ENCODE assay signal across 24 cellular contexts in the genomic region with DNA sequence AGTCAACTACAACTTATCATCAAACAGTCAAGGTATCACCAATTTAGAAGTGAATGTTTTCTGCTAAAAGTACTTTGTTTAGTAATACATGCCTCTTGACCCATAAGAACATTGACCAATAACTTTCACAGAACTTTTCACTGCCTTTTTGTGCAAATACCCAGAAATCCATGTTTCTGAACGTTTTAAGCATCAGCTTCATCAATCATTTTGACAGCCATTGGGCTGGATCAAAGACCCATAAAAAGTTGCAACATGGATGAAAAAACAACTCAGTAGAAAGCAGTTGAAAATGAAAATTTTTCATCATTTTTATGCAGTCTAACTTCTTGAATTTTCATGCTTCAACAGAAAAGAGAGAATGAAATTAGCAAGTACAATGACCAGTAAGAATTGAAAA.
DNase-seq lines count a peak whose midpoint lies in the region; ATAC-seq, FAIRE-seq and TF ChIP-seq lines count a peak whose summit lies in the region.
"Had no signal": no experiment of that assay in that cellular context is flagged by ENCODE, and none has a peak within 500 bp of the region (broad histone marks: within the 10 kb centered on the region; RNA-seq: fewer than 3 reads in every experiment).

No MANE protein-coding gene starts in this region.

- CTCF ChIA-PET in HEK293T (lab: Yijun Ruan, JAX): no interaction called here
- CTCF ChIA-PET in K562 (lab: Yijun Ruan, JAX; ENCODE audit: low intra/inter-chr PET ratio): no interaction called here

- no peak overlapping the region for H2BK12ac ChIP-seq in mesenchymal stem cell (ENCODE audit: low read length in 2 of 2)

- no peak overlapping the region for H3K23ac ChIP-seq in mesenchymal stem cell (ENCODE audit: low read length in 2 of 2)

- H3K18ac ChIP-seq in mesenchymal stem cell (ENCODE audit: low read depth in 1 of 2, low read length in 2 of 2): no peak overlapping the region

- no peak overlapping the region for H2BK15ac ChIP-seq in mesenchymal stem cell (ENCODE audit: low read depth, poor library complexity, severe bottlenecking)

- H3K9me3 ChIP-seq in K562 (replicated peaks; ENCODE audit: control insufficient read depth, insufficient read depth, low read depth, low read length): no peaks in the 10 kb centered on the region
- no peaks in the 10 kb centered on the region for H3K9me3 ChIP-seq in mesenchymal stem cell (ENCODE audit: control insufficient read depth, low read length)
- H3K9me3 ChIP-seq in heart right ventricle: no peaks in the 10 kb centered on the region
- H3K9me3 ChIP-seq: A549; BE2C; BLaER1 treated with 17β-estradiol and CSF1 and Interleukin-3, amounts not matched to agents 10 nM and 100 nM had no signal

- H3K14ac ChIP-seq in mesenchymal stem cell (ENCODE audit: low read length in 2 of 2): no peak overlapping the region

- ATAC-seq in K562: no peak
- ATAC-seq in heart right ventricle: no peak
- ATAC-seq: A549, GM23338 had no signal

- intact Hi-C loops in K562 (cut with micrococcal nuclease): no loop called here
- intact Hi-C loops in heart right ventricle (cut with DNase I): no loop called here

- no peaks in the 10 kb centered on the region for H3K79me1 ChIP-seq in mesenchymal stem cell (replicated peaks; ENCODE audit: low read length, poor library complexity, severe bottlenecking)

- H3K27me3 ChIP-seq in K562 (ENCODE audit: control insufficient read depth in 2 of 2, insufficient read depth in 2 of 2, low read length in 2 of 2): no peaks in the 10 kb centered on the region
- no peaks in the 10 kb centered on the region for H3K27me3 ChIP-seq in mesenchymal stem cell (ENCODE audit: control insufficient read depth in 1 of 2, insufficient read depth in 1 of 2, low read length in 2 of 2)
- no peaks in the 10 kb centered on the region for H3K27me3 ChIP-seq in heart right ventricle
- H3K27me3 ChIP-seq: BE2C; BLaER1 treated with 17β-estradiol and CSF1 and Interleukin-3, amounts not matched to agents 10 nM and 100 nM had no signal

- no peak for FAIRE-seq in K562 (lab: Jason Lieb, UNC)
- FAIRE-seq: A549, GM12891, GM18507 had no signal

- H4K91ac ChIP-seq in mesenchymal stem cell (ENCODE audit: low read length): no peak overlapping the region

- no peak overlapping the region for H2BK120ac ChIP-seq in mesenchymal stem cell (ENCODE audit: low read depth, low read length)

- no TSS peak for BruUV-seq in K562 (replicated peaks; lab: Mats Ljungman, UMichigan)

- 0% methylated on average over 1 of the region's 1 CpG for WGBS in K562 (ENCODE audit: insufficient coverage, low coverage, missing lambda C conversion rate)
- 8% methylated on average over 1 of the region's 1 CpG for WGBS in mesenchymal stem cell
- WGBS in heart right ventricle, 2 donors: 23 to 34% methylated on average over 1 of the region's 1 CpG

- in situ Hi-C loops in K562 (cut with MboI): no loop called here

- H3K36me3 ChIP-seq in K562 (ENCODE audit: control insufficient read depth, insufficient read depth, low read length) (no peaks in the 10 kb centered on the region), mesenchymal stem cell (ENCODE audit: control insufficient read depth in 1 of 2, insufficient read depth in 2 of 2, low read depth in 1 of 2, low read length in 2 of 2) (no peaks in the 10 kb centered on the region), heart right ventricle (no peaks in the 10 kb centered on the region)
- H3K36me3 ChIP-seq: BE2C; BLaER1 treated with 17β-estradiol and CSF1 and Interleukin-3, amounts not matched to agents 10 nM and 100 nM had no signal

- H3K4me2 ChIP-seq in K562 (ENCODE audit: insufficient read depth, low read length) (no peak overlapping the region), mesenchymal stem cell (ENCODE audit: low read length, poor library complexity, severe bottlenecking) (no peak overlapping the region)
- H3K4me2 ChIP-seq: A549; BLaER1 treated with 17β-estradiol and CSF1 and Interleukin-3, amounts not matched to agents 10 nM and 100 nM; GM23338 had no signal

- no peaks in the 10 kb centered on the region for H3K9me1 ChIP-seq in K562 (ENCODE audit: control insufficient read depth, insufficient read depth, low read length)

- no peak overlapping the region for H2BK5ac ChIP-seq in mesenchymal stem cell (ENCODE audit: low read depth, low read length, poor library complexity, severe bottlenecking)

- H3K79me2 ChIP-seq in K562 (ENCODE audit: control insufficient read depth, insufficient read depth, low read length): no peaks in the 10 kb centered on the region

- H3K4ac ChIP-seq in mesenchymal stem cell (ENCODE audit: low read depth in 1 of 2, low read length in 2 of 2): no peak overlapping the region

- POLR2A ChIA-PET in HEK293T (lab: Yijun Ruan, JAX): no interaction called here
- POLR2A ChIA-PET in K562 (lab: Yijun Ruan, JAX): no interaction called here

- H3K9ac ChIP-seq in K562 (ENCODE audit: insufficient read depth in 1 of 2, low read depth in 2 of 2, low read length in 2 of 2) (no peak overlapping the region), mesenchymal stem cell (ENCODE audit: low read length) (no peak overlapping the region)
- H3K9ac ChIP-seq: BLaER1 treated with 17β-estradiol and CSF1 and Interleukin-3, amounts not matched to agents 10 nM and 100 nM had no signal

- TF ChIP-seq CTCF in K562 (IDR thresholded peaks at IDR 0.05 in 2 of 3, conservative IDR thresholded peaks at IDR 0.05 in 1 of 3; ENCODE audit: insufficient read depth in 2 of 3, low read depth in 1 of 3, low read length in 3 of 3): no peak
- no peak for TF ChIP-seq CTCF in heart right ventricle (IDR thresholded peaks at IDR 0.05)

- H3K4me3 ChIP-seq in K562 (no peak overlapping the region), mesenchymal stem cell (ENCODE audit: insufficient read depth in 1 of 2, low read depth in 1 of 2, low read length in 2 of 2) (no peak overlapping the region), heart right ventricle (no peak overlapping the region)
- H3K4me3 ChIP-seq: A549; BLaER1 treated with 17β-estradiol and CSF1 and Interleukin-3, amounts not matched to agents 10 nM and 100 nM; GM23338 had no signal

- H2AFZ ChIP-seq in K562 (ENCODE audit: low read depth, low read length) (no peak overlapping the region), mesenchymal stem cell (ENCODE audit: low read depth, low read length) (no peak overlapping the region)
- H2AFZ ChIP-seq: GM23338 had no signal

- no peaks in the 10 kb centered on the region for H3K4me1 ChIP-seq in K562 (replicated peaks in 1 of 2; ENCODE audit: control insufficient read depth in 2 of 2, insufficient read depth in 2 of 2, low read length in 2 of 2)
- H3K4me1 ChIP-seq in mesenchymal stem cell (ENCODE audit: control insufficient read depth, insufficient read depth, low read depth, low read length): no peaks in the 10 kb centered on the region
- no peaks in the 10 kb centered on the region for H3K4me1 ChIP-seq in heart right ventricle
- H3K4me1 ChIP-seq: A549; BLaER1 treated with 17β-estradiol and CSF1 and Interleukin-3, amounts not matched to agents 10 nM and 100 nM had no signal

- no peak for TF ChIP-seq RAD21 in K562 (CRISPR knock-in tag; conservative IDR thresholded peaks at IDR 0.05 in 1 of 2, IDR thresholded peaks at IDR 0.05 in 1 of 2)

- H2AK5ac ChIP-seq in mesenchymal stem cell (ENCODE audit: low read length, severe bottlenecking): no peak overlapping the region

- TF ChIP-seq EP300 in K562 (IDR thresholded peaks at IDR 0.05; ENCODE audit: low read length): no peak

- no peaks in the 10 kb centered on the region for H4K20me1 ChIP-seq in K562 (replicated peaks; ENCODE audit: control insufficient read depth, insufficient read depth, low read length)
- H4K20me1 ChIP-seq: BLaER1 treated with 17β-estradiol and CSF1 and Interleukin-3, amounts not matched to agents 10 nM and 100 nM had no signal

- no peak for DNase-seq in HEK293T (ENCODE audit: extremely low spot score)
- DNase-seq in NCI-H446 treated with DMSO at 0.1 percent for 48 hours (lab: John Stamatoyannopoulos, UW): peak; percentile 93
- DNase-seq in K562 (ENCODE audit: extremely low read depth in 1 of 4, low spot score in 3 of 4): no peak
- DNase-seq in COLO668 (lab: John Stamatoyannopoulos, UW; ENCODE audit: unreplicated experiment): no peak
- no peak for DNase-seq in mesenchymal stem cell
- DNase-seq in activated CD8-positive, alpha-beta memory T cell treated with anti-CD3 and anti-CD28 coated beads for 24 hours: no peak
- no peak for DNase-seq in heart right ventricle
- DNase-seq: 8988T; ACHN; AML-193; BE2C; Calu3; CD4-positive, alpha-beta T cell; CD8-positive, alpha-beta memory T cell; COR-L47; DMS53; DMS79 treated with DMSO at 0.1 percent for 48 hours; GF-D8; H9 had no signal

- no peak for TF ChIP-seq POLR2A in K562 (conservative IDR thresholded peaks at IDR 0.05)

- no peak overlapping the region for H4K8ac ChIP-seq in mesenchymal stem cell (ENCODE audit: low read length)

- H3K27ac ChIP-seq in K562 (ENCODE audit: extremely low read depth, low read depth, low read length) (no peak overlapping the region), mesenchymal stem cell (ENCODE audit: low read length, poor library complexity, severe bottlenecking) (no peak overlapping the region), heart right ventricle (no peak overlapping the region)
- H3K27ac ChIP-seq: A549; BLaER1 treated with 17β-estradiol and CSF1 and Interleukin-3, amounts not matched to agents 10 nM and 100 nM had no signal

TF ChIP-seq in HEK293T, 16 proteins besides CTCF, POLR2A, EP300 and RAD21:
- TF ChIP-seq, protein P1, sequence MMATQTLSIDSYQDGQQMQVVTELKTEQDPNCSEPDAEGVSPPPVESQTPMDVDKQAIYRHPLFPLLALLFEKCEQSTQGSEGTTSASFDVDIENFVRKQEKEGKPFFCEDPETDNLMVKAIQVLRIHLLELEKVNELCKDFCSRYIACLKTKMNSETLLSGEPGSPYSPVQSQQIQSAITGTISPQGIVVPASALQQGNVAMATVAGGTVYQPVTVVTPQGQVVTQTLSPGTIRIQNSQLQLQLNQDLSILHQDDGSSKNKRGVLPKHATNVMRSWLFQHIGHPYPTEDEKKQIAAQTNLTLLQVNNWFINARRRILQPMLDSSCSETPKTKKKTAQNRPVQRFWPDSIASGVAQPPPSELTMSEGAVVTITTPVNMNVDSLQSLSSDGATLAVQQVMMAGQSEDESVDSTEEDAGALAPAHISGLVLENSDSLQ (IDR thresholded peaks at IDR 0.05): peak; percentile 61
- no peak for TF ChIP-seq NFRKB (IDR thresholded peaks at IDR 0.05)
TF ChIP-seq in HEK293T: peak in this region for 1.

TF ChIP-seq in K562, 482 proteins besides CTCF, POLR2A, EP300 and RAD21 (continues in another document):
- TF ChIP-seq ATF1 (CRISPR knock-in tag; IDR thresholded peaks at IDR 0.05): no peak
- no peak for TF ChIP-seq ATF1 (tag; IDR thresholded peaks at IDR 0.05)
